12 cellular contexts compared by ENCODE assay signal in genomic region chr4:794911-795725, GRCh38. TPM values are rescaled to one million over a fixed set of nuclear protein-coding genes. Genes with fewer than 3 reads are reported as not detected.
A peak's percentile ranks its signal among the peaks of the same experiment; 100 is the strongest.
DNase-seq lines count a peak whose midpoint lies in the region; ATAC-seq and TF ChIP-seq lines count a peak whose summit lies in the region.
"Had no signal": no experiment of that assay in that cellular context is flagged by ENCODE, and none has a peak within 500 bp of the region (broad histone marks: within the 10 kb centered on the region; RNA-seq: fewer than 3 reads in every experiment).

No MANE protein-coding gene starts in this region.

- peak overlapping the region; percentile 24 for H3K4me3 Mint-ChIP-seq in activated naive CD8-positive, alpha-beta T cell treated with anti-CD3 and anti-CD28 coated beads, Interleukin-2, amount 10 ng/mL, durations not matched to agents 7 days and 5 days
- no peak overlapping the region for H3K4me3 Mint-ChIP-seq in immature natural killer cell

- TF ChIP-seq CTCF in right lobe of liver (IDR thresholded peaks at IDR 0.05), result no peak

- H3K4me1 ChIP-seq in right lobe of liver, result peaks cover 0 to 19% (median 0%) of the 10 kb centered on the region in 4 donors

- no peaks in the 10 kb centered on the region for H3K27me3 ChIP-seq in right lobe of liver

- 0% methylated on average over 1 of the region's 71 CpGs for WGBS in right lobe of liver (ENCODE audit: insufficient coverage, low coverage, low lambda C conversion rate, missing lambda C conversion rate)

- no peak overlapping the region for H3K27ac ChIP-seq in right lobe of liver
- H3K27ac ChIP-seq: KMS-11, skin epidermis had no signal

- no peaks in the 10 kb centered on the region for H3K9me3 ChIP-seq in right lobe of liver

- H3K9me3 Mint-ChIP-seq in activated naive CD8-positive, alpha-beta T cell treated with anti-CD3 and anti-CD28 coated beads, Interleukin-2, amount 10 ng/mL, durations not matched to agents 7 days and 5 days, result no peaks in the 10 kb centered on the region
- H3K9me3 Mint-ChIP-seq in immature natural killer cell, result no peaks in the 10 kb centered on the region

- intact Hi-C loops in right lobe of liver (cut with DNase I), result no loop called here

- peaks cover 40% of the 10 kb centered on the region for H3K27me3 Mint-ChIP-seq in activated naive CD8-positive, alpha-beta T cell treated with anti-CD3 and anti-CD28 coated beads, Interleukin-2, amount 10 ng/mL, durations not matched to agents 7 days and 5 days
- H3K27me3 Mint-ChIP-seq in immature natural killer cell (ENCODE audit: low read depth in 3 of 3), result peaks cover 12 to 24% (median 22%) of the 10 kb centered on the region in 3 donors

- H3K4me3 ChIP-seq in right lobe of liver, result peak overlapping the region in 1 of 3 donors; percentile 11

- TF ChIP-seq POLR2A in right lobe of liver (IDR thresholded peaks at IDR 0.05), result no peak

- no peaks in the 10 kb centered on the region for H3K36me3 ChIP-seq in right lobe of liver

- H3K36me3 Mint-ChIP-seq in activated naive CD8-positive, alpha-beta T cell treated with anti-CD3 and anti-CD28 coated beads, Interleukin-2, amount 10 ng/mL, durations not matched to agents 7 days and 5 days, result no peaks in the 10 kb centered on the region
- H3K36me3 Mint-ChIP-seq in immature natural killer cell, result peaks cover 0 to 3% (median 3%) of the 10 kb centered on the region in 3 donors

- no peak overlapping the region for H3K27ac Mint-ChIP-seq in activated naive CD8-positive, alpha-beta T cell treated with anti-CD3 and anti-CD28 coated beads, Interleukin-2, amount 10 ng/mL, durations not matched to agents 7 days and 5 days
- no peak overlapping the region for H3K27ac Mint-ChIP-seq in immature natural killer cell

- POLR2A ChIA-PET in activated naive CD8-positive, alpha-beta T cell treated with anti-CD3 and anti-CD28 coated beads, Interleukin-2, amount 10 ng/mL, durations not matched to agents 7 days and 5 days (lab: Charles Lee), result interaction anchor here (1.1 to 4.1 kb wide), 2 partner anchors 9 to 12 kb away, joined by 4 to 41 read pairs; no protein-coding TSS in a partner anchor

- H3K4me1 Mint-ChIP-seq in activated naive CD8-positive, alpha-beta T cell treated with anti-CD3 and anti-CD28 coated beads, Interleukin-2, amount 10 ng/mL, durations not matched to agents 7 days and 5 days, result peaks cover 41% of the 10 kb centered on the region
- peaks cover 0 to 5% of the 10 kb centered on the region in 2 donors for H3K4me1 Mint-ChIP-seq in immature natural killer cell

- ATAC-seq in activated naive CD8-positive, alpha-beta T cell treated with anti-CD3 and anti-CD28 coated beads, Interleukin-2, amount 10 ng/mL, durations not matched to agents 7 days and 5 days (ENCODE audit: low read depth), result no peak
- ATAC-seq in right lobe of liver, result peak; percentile 6 to 21 (median 12)
- no peak for ATAC-seq in GM18502 (IDR thresholded peaks at IDR 0.05; ENCODE audit: poor library complexity, unreplicated experiment)
- ATAC-seq in HG03045 (IDR thresholded peaks at IDR 0.05; ENCODE audit: unreplicated experiment), result no peak
- ATAC-seq in HG03571 (IDR thresholded peaks at IDR 0.05; ENCODE audit: unreplicated experiment), result no peak

- peak; percentile 15 for DNase-seq in stimulated activated naive CD4-positive, alpha-beta T cell treated with Interleukin-2 at 50 U/mL for 16 hours (lab: John Stamatoyannopoulos, UW)
- DNase-seq in stimulated activated naive CD4-positive, alpha-beta T cell (lab: John Stamatoyannopoulos, UW), result no peak
- DNase-seq in activated naive CD8-positive, alpha-beta T cell treated with anti-CD3 and anti-CD28 coated beads, Interleukin-2, amount 10 ng/mL, durations not matched to agents 7 days and 5 days, result peak; percentile 29
- peak in 1 of 3 donors; percentile 54 for DNase-seq in right lobe of liver
- DNase-seq in immature natural killer cell, result no peak
- DNase-seq: kidney glomerular epithelial cell had no signal

RNA-seq across cellular contexts. Expression of gene CPLX1, which starts 30.8 kb away (rescaled TPM):
- 1 to 10 TPM; 3.7 to 5.0 TPM for total RNA-seq in activated naive CD8-positive, alpha-beta T cell treated with anti-CD3 and anti-CD28 coated beads, Interleukin-2, amount 10 ng/mL, durations not matched to agents 7 days and 5 days
- total RNA-seq in right lobe of liver, result 1 to 10 TPM in 5 of 6 experiments, under 1 TPM in 1; 0.86 to 3.7 (median 2.4) TPM
- polyA plus RNA-seq in immature natural killer cell, result not detected
- total RNA-seq: RPMI7951 had no signal

Comparison
In these comparisons a context has a peak if more than half of its experiments do, and no peak if none do; other contexts are left out.
1. DNase-seq: peak in stimulated activated naive CD4-positive, alpha-beta T cell treated with Interleukin-2 at 50 U/mL for 16 hours (single experiment) and activated naive CD8-positive, alpha-beta T cell treated with anti-CD3 and anti-CD28 coated beads, Interleukin-2, amount 10 ng/mL, durations not matched to agents 7 days and 5 days (single experiment); none in stimulated activated naive CD4-positive, alpha-beta T cell (0 of 6) and immature natural killer cell (0 of 3).
2. ATAC-seq: peak in right lobe of liver (4 of 4); none in activated naive CD8-positive, alpha-beta T cell treated with anti-CD3 and anti-CD28 coated beads, Interleukin-2, amount 10 ng/mL, durations not matched to agents 7 days and 5 days (single experiment), GM18502 (single experiment), HG03045 (single experiment) and HG03571 (single experiment).